Comparison of ENCODE assay signal across 8 cellular contexts in genomic region chr4:128191115-128191897, GRCh38.
DNase-seq lines count a peak whose midpoint lies in the region; ATAC-seq and TF ChIP-seq lines count a peak whose summit lies in the region.

No MANE protein-coding gene starts in this region.

- H3K27me3 ChIP-seq in WERI-Rb-1 (ENCODE audit: insufficient read depth, low read depth, severe bottlenecking) (no peaks in the 10 kb centered on the region), mammary epithelial cell (ENCODE audit: insufficient read depth, low read length) (no peaks in the 10 kb centered on the region)

- H3K4me2 ChIP-seq in mammary epithelial cell (ENCODE audit: insufficient read depth, low read depth, low read length) = no peak overlapping the region

- peak; percentile 60 for DNase-seq in AG08396 (ENCODE audit: low spot score)
- peak; percentile 13 for DNase-seq in NCI-H2081 treated with DMSO at 0.1 percent for 48 hours (lab: John Stamatoyannopoulos, UW)
- DNase-seq in WERI-Rb-1 = peak; percentile 85
- peak; percentile 55 for DNase-seq in mammary epithelial cell
- DNase-seq in islet precursor cell = peak; percentile 71
- peak; percentile 63 for DNase-seq in stimulated activated CD4-positive, alpha-beta T cell treated with anti-CD3 and anti-CD28 coated beads, Interleukin-2, amount 100 ng/mL, for 4 hours (ENCODE audit: low read depth)

- WGBS in mammary epithelial cell (ENCODE audit: low coverage, missing lambda C conversion rate) = 0% methylated on average over 5 of the region's 5 CpGs

- H3K4me3 ChIP-seq in WERI-Rb-1 (ENCODE audit: low read depth, low read length) (no peak overlapping the region), mammary epithelial cell (replicated peaks in 1 of 3; ENCODE audit: insufficient read depth in 1 of 3, low read depth in 2 of 3, low read length in 3 of 3) (no peak overlapping the region)

- H3K9me3 ChIP-seq in WERI-Rb-1 (ENCODE audit: severe bottlenecking) (peaks cover 3% of the 10 kb centered on the region), mammary epithelial cell (replicated peaks; ENCODE audit: insufficient read depth, low read length) (no peaks in the 10 kb centered on the region)

- H3K36me3 ChIP-seq in WERI-Rb-1 = no peaks in the 10 kb centered on the region; the same call in 1 of the 2 replicates
- no peaks in the 10 kb centered on the region for H3K36me3 ChIP-seq in mammary epithelial cell (ENCODE audit: insufficient read depth, low read length)

- in situ Hi-C loops in mammary epithelial cell (cut with MboI; ENCODE audit: low sequenced_read_pairs in 2 of 2) = loop anchor here (25.0 kb wide), 2 partner anchors 246 to 621 kb away; partner anchors contain the start of gene JADE1 (in 2 of the 2)

- peak; percentile 99 for ATAC-seq in GM18519 (IDR thresholded peaks at IDR 0.05; ENCODE audit: low FRiP score, unreplicated experiment)
- peak; percentile 99 for ATAC-seq in HG03039 (IDR thresholded peaks at IDR 0.05; ENCODE audit: unreplicated experiment)

- dilution Hi-C loops in mammary epithelial cell (cut with HindIII; ENCODE audit: low sequenced_read_pairs) = no loop called here

- H3K4me1 ChIP-seq in mammary epithelial cell (ENCODE audit: insufficient read depth, low read length) = no peaks in the 10 kb centered on the region

- no peak overlapping the region for H3K9ac ChIP-seq in mammary epithelial cell (ENCODE audit: insufficient read depth, low read length)

- peak overlapping the region; percentile 40 for H3K27ac ChIP-seq in WERI-Rb-1
- H3K27ac ChIP-seq in mammary epithelial cell (ENCODE audit: insufficient read depth, low read depth, low read length) = no peak overlapping the region

- H2AFZ ChIP-seq in mammary epithelial cell (ENCODE audit: low read depth, low read length) = no peak overlapping the region

- CTCF ChIA-PET in mammary epithelial cell (lab: Charles Lee; ENCODE audit: low non-redundant PET) = interaction anchor here (0.6 to 0.7 kb wide), 2 partner anchors 199 to 236 kb away, joined by 3 read pairs; no protein-coding TSS in a partner anchor

- no peaks in the 10 kb centered on the region for H3K79me2 ChIP-seq in mammary epithelial cell (ENCODE audit: insufficient read depth, low read length)

- BruUV-seq in mammary epithelial cell (replicated peaks; lab: Mats Ljungman, UMichigan) = no TSS peak

- no peaks in the 10 kb centered on the region for H4K20me1 ChIP-seq in mammary epithelial cell (ENCODE audit: insufficient read depth, low read length)

- intact Hi-C loops in mammary epithelial cell (cut with micrococcal nuclease) = loop anchor here (1.0 to 2.0 kb wide), 7 partner anchors 29 to 672 kb away; partner anchors contain the start of gene JADE1

- TF ChIP-seq CTCF in WERI-Rb-1 (IDR thresholded peaks at IDR 0.05; ENCODE audit: low read depth, low read length) (peak; percentile 83), mammary epithelial cell (conservative IDR thresholded peaks at IDR 0.05 in 1 of 2, IDR thresholded peaks at IDR 0.05 in 1 of 2; ENCODE audit: extremely low read depth in 1 of 2, insufficient read depth in 1 of 2, low read depth in 1 of 2, low read length in 2 of 2) (peak; percentile 86 to 91)

Comparison
In these comparisons a context has a peak if more than half of its experiments do, and no peak if none do; other contexts are left out.
1. DNase-seq: peak in every context shown above with its lines; median percentile 85 in WERI-Rb-1; 71 in islet precursor cell; 63 in stimulated activated CD4-positive, alpha-beta T cell treated with anti-CD3 and anti-CD28 coated beads, Interleukin-2, amount 100 ng/mL, for 4 hours; 60 in AG08396; 55 in mammary epithelial cell; 13 in NCI-H2081 treated with DMSO at 0.1 percent for 48 hours.